In the genomic region with DNA sequence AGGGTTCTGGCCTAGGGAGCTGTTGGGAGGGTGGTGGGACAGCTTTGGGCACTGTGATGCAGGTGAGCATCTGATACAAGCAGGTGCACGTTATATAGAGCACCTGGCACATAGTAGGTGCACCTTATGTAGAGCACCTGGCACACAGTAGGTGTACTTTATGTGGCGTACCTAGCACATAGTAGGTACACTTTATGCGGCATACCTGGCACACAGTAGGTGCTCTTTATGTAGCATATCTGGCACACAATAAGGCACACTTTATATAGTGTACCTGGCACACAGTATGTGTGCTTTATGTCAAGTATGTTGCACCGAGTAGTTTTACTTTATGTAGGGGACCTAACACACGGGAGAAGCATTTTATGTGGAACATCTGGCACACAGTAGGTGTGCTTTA, we compare ENCODE assay signal across 22 cellular contexts. TPM values are rescaled to one million over a fixed set of nuclear protein-coding genes. Genes with fewer than 3 reads are reported as not detected.
"Had no signal": no experiment of that assay in that cellular context is flagged by ENCODE, and none has a peak within 500 bp of the region (broad histone marks: within the 10 kb centered on the region; RNA-seq: fewer than 3 reads in every experiment).

No MANE protein-coding gene starts in this region.

- DNase-seq: Karpas-422, KG1, MG63, NCI-H1092 treated with DMSO at 0.1 percent for 48 hours, NCI-H1436, NCI-H187, NCI-H2029, NCI-H2081 treated with DMSO at 0.1 percent for 48 hours, NCI-H2171, NCI-H226, NCI-H446, NCI-H510A, NCI-H524 treated with DMSO at 0.1 percent for 48 hours, NCI-H69, NCI-H774, Right ventricle myocardium superior, RPMI8226, SIG-M5 had no signal

- H3K9me3 ChIP-seq: MG63, SJSA1 had no signal

- H3K4me3 ChIP-seq: MG63, SJSA1, SK-N-MC had no signal

- H3K27me3 ChIP-seq: SJSA1 had no signal

- FAIRE-seq: RCC 7860 had no signal

- H3K36me3 ChIP-seq: MG63, SJSA1 had no signal

- H3K27ac ChIP-seq: SJSA1, SK-N-MC had no signal

- H3K4me1 ChIP-seq: SJSA1 had no signal

RNA-seq across cellular contexts. Expression of a gene that starts 1.6 kb away (rescaled TPM):
- total RNA-seq: HT1080, SJSA1 had no signal

RNA-seq across cellular contexts. Expression of a gene that starts 30.5 kb away (rescaled TPM):
- total RNA-seq: SJSA1 had no signal

RNA-seq across cellular contexts. Expression of a gene that starts 56.2 kb away (rescaled TPM):
- total RNA-seq: HT1080, Right ventricle myocardium superior, SJSA1 had no signal

RNA-seq across cellular contexts. Expression of a gene that starts 56.6 kb away (rescaled TPM):
- total RNA-seq: HT1080, Right ventricle myocardium superior, SJSA1 had no signal
